Comparison of ENCODE assay signal across 9 cellular contexts in the genomic region with DNA sequence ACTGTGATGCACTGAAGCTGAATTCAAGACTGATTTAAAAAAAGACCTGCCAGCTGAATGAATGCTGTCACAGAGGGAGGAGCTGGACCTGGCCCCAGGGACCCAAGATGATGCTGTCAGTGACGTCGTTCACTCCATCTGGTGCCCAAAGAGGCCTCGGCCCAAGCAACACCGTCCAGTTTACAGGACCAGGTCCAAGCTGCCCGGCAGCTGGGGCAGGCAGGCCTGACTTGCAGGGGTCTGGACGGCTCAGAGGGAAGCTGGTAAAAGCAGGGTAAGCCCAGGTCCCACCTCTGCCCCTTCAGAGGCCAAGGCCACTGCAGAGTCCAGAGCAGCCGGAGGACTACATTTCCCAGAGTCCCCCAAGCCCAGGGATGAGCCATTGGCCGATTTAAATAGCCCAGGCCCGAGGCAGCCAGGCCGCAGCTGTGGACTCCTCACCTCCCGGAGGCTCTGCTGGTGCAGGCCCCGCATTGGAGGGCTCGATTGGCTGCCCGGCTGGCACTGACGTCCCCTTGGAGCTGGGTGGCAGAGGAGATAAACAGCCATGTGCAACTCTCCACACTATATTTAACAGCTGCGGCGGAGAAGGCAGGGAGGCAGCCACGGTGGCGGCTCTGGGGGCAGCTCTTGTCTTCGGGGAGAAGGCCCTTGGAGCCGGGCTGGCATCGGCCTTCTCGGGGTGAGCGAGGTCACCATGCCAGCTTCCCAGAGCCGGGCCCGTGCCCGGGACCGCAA. TPM values are rescaled to one million over a fixed set of nuclear protein-coding genes. Genes with fewer than 3 reads are reported as not detected.
DNase-seq lines count a peak whose midpoint lies in the region; ATAC-seq, FAIRE-seq and TF ChIP-seq lines count a peak whose summit lies in the region.
"Had no signal": no experiment of that assay in that cellular context is flagged by ENCODE, and none has a peak within 500 bp of the region (broad histone marks: within the 10 kb centered on the region; RNA-seq: fewer than 3 reads in every experiment).

A gene (plus strand): TSS at position 423 of the 738 bp plus-strand sequence. CDS start 275 bp downstream, at position 698.

- H3K27me3 ChIP-seq in HepG2 (ENCODE audit: control insufficient read depth in 1 of 2, insufficient read depth in 2 of 2, low read length in 2 of 2) (peaks cover 3 to 18% of the 10 kb centered on the region in 2 experiments; a peak in 3 of 5 replicates), suprapubic skin (no peaks in the 10 kb centered on the region)

- no peak for TF ChIP-seq POLR2A in HepG2 (IDR thresholded peaks at IDR 0.05; ENCODE audit: insufficient read depth in 1 of 2, low read depth in 2 of 2, low read length in 2 of 2)
- no peak for TF ChIP-seq POLR2A in suprapubic skin (IDR thresholded peaks at IDR 0.05)

- no peak for TF ChIP-seq CTCF in HepG2 (CRISPR knock-in tag; IDR thresholded peaks at IDR 0.05)
- TF ChIP-seq CTCF in suprapubic skin (IDR thresholded peaks at IDR 0.05), result no peak
- no peak for TF ChIP-seq CTCF in GM10266 (IDR thresholded peaks at IDR 0.05; ENCODE audit: control insufficient read depth, insufficient read depth, low read depth, missing control alignments)

- POLR2A ChIA-PET in HepG2 (lab: Yijun Ruan, JAX), result interaction anchor here (1.4 kb wide), 1 partner anchor 33 kb away, joined by 6 read pairs; no protein-coding TSS in a partner anchor

- DNase-seq in COLO829 (ENCODE audit: low spot score), result peak; percentile 35
- peak; percentile 42 for DNase-seq in MV-4-11 (lab: John Stamatoyannopoulos, UW)
- peak; percentile 53 for DNase-seq in HepG2 (ENCODE audit: low spot score)
- DNase-seq in suprapubic skin (ENCODE audit: low spot score in 2 of 2), result peak in 1 of 2 donors; percentile 80
- no peak for DNase-seq in GM10266 (ENCODE audit: extremely low spot score)
- no peak for DNase-seq in stimulated activated naive CD8-positive, alpha-beta T cell treated with anti-CD3 and anti-CD28 coated beads, Interleukin-15, Interleukin-2, amounts not matched to agents 100 U/mL and 50 U/mL, for 24 hours

- no peak for TF ChIP-seq RAD21 in HepG2 (CRISPR knock-in tag; IDR thresholded peaks at IDR 0.05)

- CTCF ChIA-PET in HepG2 (lab: Yijun Ruan, JAX; ENCODE audit: low intra/inter-chr PET ratio, low total read pairs), result no interaction called here

- peak within 1 kb of the TSS; percentile 45 to 66 (median 50); a peak in 5 of 6 replicates for H3K4me3 ChIP-seq in HepG2 (replicated peaks in 1 of 3; ENCODE audit: insufficient read depth in 1 of 3, low read depth in 2 of 3, low read length in 3 of 3)
- H3K4me3 ChIP-seq in suprapubic skin, result peak within 1 kb of the TSS; percentile 47

- no peak within 1 kb of the TSS for H2AFZ ChIP-seq in HepG2 (ENCODE audit: low read length)

- H3K4me1 ChIP-seq in HepG2 (ENCODE audit: insufficient read depth, low read length), result peaks cover 33% of the 10 kb centered on the region
- peaks cover 3% of the 10 kb centered on the region for H3K4me1 ChIP-seq in suprapubic skin

- no peaks in the 10 kb centered on the region for H3K79me2 ChIP-seq in HepG2 (ENCODE audit: insufficient read depth, low read length)

- H4K20me1 ChIP-seq in HepG2 (ENCODE audit: insufficient read depth, low read length), result no peaks in the 10 kb centered on the region

- intact Hi-C loops in HepG2 (cut with micrococcal nuclease; ENCODE audit: unreplicated experiment), result no loop called here

- H3K27ac ChIP-seq in cingulate gyrus (ENCODE audit: low read depth, low read length) (peak within 1 kb of the TSS; percentile 94), HepG2 (ENCODE audit: extremely low read length, insufficient read depth, low read length) (no peak within 1 kb of the TSS), suprapubic skin (peak within 1 kb of the TSS; percentile 53)

- TF ChIP-seq EP300 in HepG2 (IDR thresholded peaks at IDR 0.05; ENCODE audit: low read depth in 2 of 2, low read length in 2 of 2) (no peak), HepG2 (CRISPR knock-in tag; IDR thresholded peaks at IDR 0.05; ENCODE audit: borderline replicate concordance) (no peak), suprapubic skin (IDR thresholded peaks at IDR 0.05) (no peak)

- no peaks in the 10 kb centered on the region for H3K36me3 ChIP-seq in HepG2 (replicated peaks in 1 of 2; ENCODE audit: control insufficient read depth in 1 of 2, insufficient read depth in 2 of 2, low read length in 2 of 2)
- no peaks in the 10 kb centered on the region for H3K36me3 ChIP-seq in suprapubic skin

- H3K9me3 ChIP-seq in HepG2 (ENCODE audit: low read length), result no peaks in the 10 kb centered on the region
- H3K9me3 ChIP-seq in suprapubic skin, result no peaks in the 10 kb centered on the region

- in situ Hi-C loops in HepG2 (cut with HindIII; ENCODE audit: extremely low pct_ligation_motif_present, low pct_unique_long_range_greater_than_20kb), result no loop called here

- ATAC-seq in HepG2, result peak; percentile 94
- no peak for ATAC-seq in HG03571 (IDR thresholded peaks at IDR 0.05; ENCODE audit: unreplicated experiment)
- ATAC-seq in stimulated activated naive CD8-positive, alpha-beta T cell treated with anti-CD3 and anti-CD28 coated beads, Interleukin-15, Interleukin-2, amounts not matched to agents 100 U/mL and 50 U/mL, for 24 hours, result no peak

- no TSS peak for BruUV-seq in HepG2 (replicated peaks; lab: Mats Ljungman, UMichigan)

- H3K9ac ChIP-seq in HepG2 (ENCODE audit: insufficient read depth, low read depth, low read length), result peak within 1 kb of the TSS; percentile 60

- 35% methylated on average over 9 of the region's 28 CpGs for WGBS in HepG2 (ENCODE audit: low lambda C conversion rate)
- 27% methylated on average over 3 of the region's 28 CpGs for WGBS in suprapubic skin

- peak within 1 kb of the TSS; percentile 73 for H3K4me2 ChIP-seq in HepG2 (ENCODE audit: low read depth, low read length)

- peak; percentile 23 for FAIRE-seq in HepG2 (lab: Jason Lieb, UNC)
- FAIRE-seq: colon had no signal

TF ChIP-seq in HepG2, 621 proteins besides CTCF, POLR2A, EP300 and RAD21 (continues in another document):
- TF ChIP-seq ZNF468 (CRISPR knock-in tag; IDR thresholded peaks at IDR 0.05) (no peak), NR2F6 (IDR thresholded peaks at IDR 0.05) (0 out of 2 replicates have a peak, but pooled peaks have one; percentile 35), NR2F6 (CRISPR knock-in tag; IDR thresholded peaks at IDR 0.05) (peak; percentile 66; the same call in 1 of the 2 replicates), PITX1 (CRISPR knock-in tag; IDR thresholded peaks at IDR 0.05) (peak; percentile 49; the same call in 1 of the 2 replicates), RORA (CRISPR knock-in tag; IDR thresholded peaks at IDR 0.05) (no peak), ZNF136 (CRISPR knock-in tag; IDR thresholded peaks at IDR 0.05; ENCODE audit: low read depth) (no peak), ZBTB8A (CRISPR knock-in tag; IDR thresholded peaks at IDR 0.05; ENCODE audit: borderline replicate concordance, low read depth) (0 out of 2 replicates have a peak, but pooled peaks have one; percentile 28), MTF2 (CRISPR knock-in tag; IDR thresholded peaks at IDR 0.05; ENCODE audit: borderline replicate concordance) (0 out of 2 replicates have a peak, but pooled peaks have one; percentile 37)
- TF ChIP-seq, protein P1, sequence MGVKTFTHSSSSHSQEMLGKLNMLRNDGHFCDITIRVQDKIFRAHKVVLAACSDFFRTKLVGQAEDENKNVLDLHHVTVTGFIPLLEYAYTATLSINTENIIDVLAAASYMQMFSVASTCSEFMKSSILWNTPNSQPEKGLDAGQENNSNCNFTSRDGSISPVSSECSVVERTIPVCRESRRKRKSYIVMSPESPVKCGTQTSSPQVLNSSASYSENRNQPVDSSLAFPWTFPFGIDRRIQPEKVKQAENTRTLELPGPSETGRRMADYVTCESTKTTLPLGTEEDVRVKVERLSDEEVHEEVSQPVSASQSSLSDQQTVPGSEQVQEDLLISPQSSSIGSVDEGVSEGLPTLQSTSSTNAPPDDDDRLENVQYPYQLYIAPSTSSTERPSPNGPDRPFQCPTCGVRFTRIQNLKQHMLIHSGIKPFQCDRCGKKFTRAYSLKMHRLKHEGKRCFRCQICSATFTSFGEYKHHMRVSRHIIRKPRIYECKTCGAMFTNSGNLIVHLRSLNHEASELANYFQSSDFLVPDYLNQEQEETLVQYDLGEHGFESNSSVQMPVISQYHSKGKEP (CRISPR knock-in tag; IDR thresholded peaks at IDR 0.05), result no peak

RNA-seq across cellular contexts. Expression of the gene that starts here (rescaled TPM):
- total RNA-seq in HepG2 (2016; rRNA removed; fragmentation: Illumina TruSeq; extraction: Trizol), result 0.66 and 1.2 TPM in 2 replicates
- 1.1 TPM in 2 replicates for total RNA-seq in HepG2 (2016; cell fraction: cytosol; rRNA removed; fragmentation: Illumina TruSeq; extraction: Trizol; ENCODE audit: low read depth)
- total RNA-seq in HepG2 (2016; cell fraction: insoluble cytoplasmic fraction; rRNA removed; fragmentation: Illumina TruSeq; extraction: Trizol), result 0.85 and 1.0 TPM in 2 replicates
- 1.7 TPM in 2 replicates for total RNA-seq in HepG2 (2016; cell fraction: membrane; rRNA removed; fragmentation: Illumina TruSeq; extraction: Trizol)
- 0.28 and 1.4 TPM in 2 replicates for total RNA-seq in HepG2 (2016; cell fraction: nucleus; rRNA removed; fragmentation: Illumina TruSeq; extraction: Trizol)
- 0.33 and 0.67 TPM in 2 replicates for polyA plus RNA-seq in HepG2 (2011; rRNA removed)
- 0.47 and 1.0 TPM in 2 replicates for polyA plus RNA-seq in HepG2 (2011; cell fraction: cytosol; rRNA removed)
- 0.66 and 0.87 TPM in 2 replicates for polyA plus RNA-seq in HepG2 (2011; cell fraction: nucleus; rRNA removed)
- polyA plus RNA-seq in HepG2 (2012), result 0.69 and 0.78 TPM in 2 replicates
- polyA plus RNA-seq in HepG2 (2016; cell fraction: cytosol; fragmentation: Illumina TruSeq; extraction: Trizol; ENCODE audit: low read depth), result 1.2 and 1.6 TPM in 2 replicates
- polyA plus RNA-seq in HepG2 (2016; cell fraction: insoluble cytoplasmic fraction; fragmentation: Illumina TruSeq; extraction: Trizol; ENCODE audit: low read depth), result 0.74 and 0.82 TPM in 2 replicates
- 1.7 TPM in 2 replicates for polyA plus RNA-seq in HepG2 (2016; cell fraction: membrane; fragmentation: Illumina TruSeq; extraction: Trizol; ENCODE audit: low read depth)
- 0.56 and 0.57 TPM in 2 replicates for polyA plus RNA-seq in HepG2 (2016; cell fraction: nucleus; fragmentation: Illumina TruSeq; extraction: Trizol; ENCODE audit: insufficient read depth, low read depth)
- 0.16 and 1.9 TPM in 2 replicates for polyA minus RNA-seq in HepG2 (2011; rRNA and poly(A)+ RNA removed; ENCODE audit: low replicate concordance)
- 0.70 and 0.79 TPM in 2 replicates for polyA minus RNA-seq in HepG2 (2011; cell fraction: cytosol; rRNA and poly(A)+ RNA removed)
- polyA minus RNA-seq in HepG2 (2011; cell fraction: nucleus; rRNA and poly(A)+ RNA removed), result 0.52 and 1.1 TPM in 2 replicates
- 1 to 10 TPM in 1 of 4 donors, under 1 TPM in 3; 0.80 to 1.1 (median 0.92) TPM for total RNA-seq in suprapubic skin

Comparison
In these comparisons a context has a peak if more than half of its experiments do, and no peak if none do; other contexts are left out.
1. DNase-seq: peak in COLO829 (single experiment), MV-4-11 (single experiment) and HepG2 (single experiment); none in GM10266 (single experiment) and stimulated activated naive CD8-positive, alpha-beta T cell treated with anti-CD3 and anti-CD28 coated beads, Interleukin-15, Interleukin-2, amounts not matched to agents 100 U/mL and 50 U/mL, for 24 hours (single experiment).